In the genomic region with DNA sequence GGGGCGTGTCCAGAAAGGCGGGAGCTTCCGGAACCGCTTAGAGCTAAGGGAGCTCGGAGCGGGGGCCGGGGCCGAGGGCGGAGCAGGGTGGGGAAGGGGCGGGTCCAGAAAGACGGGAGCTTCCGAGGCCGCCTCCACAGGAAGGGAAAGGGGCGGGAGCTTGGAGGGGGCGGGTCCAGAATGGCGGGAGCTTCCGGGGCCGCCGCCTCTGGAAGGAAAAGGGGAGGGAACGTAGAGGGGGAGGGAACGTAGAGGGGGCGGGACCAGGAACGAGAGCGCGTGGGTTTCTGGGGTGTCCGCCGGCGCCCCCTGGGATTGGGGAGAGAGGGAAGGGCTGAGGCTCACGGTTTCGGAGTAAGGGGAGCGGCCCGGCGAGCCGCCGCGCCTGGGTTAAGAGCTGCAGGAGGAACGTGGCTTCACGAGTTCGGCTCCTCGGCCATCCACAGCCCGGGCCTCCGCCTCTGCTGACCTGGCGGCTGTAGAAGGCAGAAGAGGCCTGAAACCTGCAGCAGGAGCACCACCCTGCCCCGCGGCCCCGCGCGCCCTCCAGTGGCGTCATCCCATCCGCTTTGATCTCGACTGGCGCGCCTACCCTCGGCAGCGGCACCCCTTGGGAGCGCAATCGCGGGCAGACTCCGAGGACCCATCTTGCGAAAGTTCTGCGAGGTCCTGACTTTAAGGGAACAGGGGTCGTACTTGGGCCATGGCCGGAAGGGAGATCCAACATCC, we compare ENCODE assay signal across 1 cellular context.
TF ChIP-seq lines count a peak whose summit lies in the region.

No MANE protein-coding gene starts in this region.

TF ChIP-seq in SK-N-SH, 30 proteins besides CTCF, POLR2A, EP300 and RAD21 (continued from another document):
- TF ChIP-seq, protein P1, sequence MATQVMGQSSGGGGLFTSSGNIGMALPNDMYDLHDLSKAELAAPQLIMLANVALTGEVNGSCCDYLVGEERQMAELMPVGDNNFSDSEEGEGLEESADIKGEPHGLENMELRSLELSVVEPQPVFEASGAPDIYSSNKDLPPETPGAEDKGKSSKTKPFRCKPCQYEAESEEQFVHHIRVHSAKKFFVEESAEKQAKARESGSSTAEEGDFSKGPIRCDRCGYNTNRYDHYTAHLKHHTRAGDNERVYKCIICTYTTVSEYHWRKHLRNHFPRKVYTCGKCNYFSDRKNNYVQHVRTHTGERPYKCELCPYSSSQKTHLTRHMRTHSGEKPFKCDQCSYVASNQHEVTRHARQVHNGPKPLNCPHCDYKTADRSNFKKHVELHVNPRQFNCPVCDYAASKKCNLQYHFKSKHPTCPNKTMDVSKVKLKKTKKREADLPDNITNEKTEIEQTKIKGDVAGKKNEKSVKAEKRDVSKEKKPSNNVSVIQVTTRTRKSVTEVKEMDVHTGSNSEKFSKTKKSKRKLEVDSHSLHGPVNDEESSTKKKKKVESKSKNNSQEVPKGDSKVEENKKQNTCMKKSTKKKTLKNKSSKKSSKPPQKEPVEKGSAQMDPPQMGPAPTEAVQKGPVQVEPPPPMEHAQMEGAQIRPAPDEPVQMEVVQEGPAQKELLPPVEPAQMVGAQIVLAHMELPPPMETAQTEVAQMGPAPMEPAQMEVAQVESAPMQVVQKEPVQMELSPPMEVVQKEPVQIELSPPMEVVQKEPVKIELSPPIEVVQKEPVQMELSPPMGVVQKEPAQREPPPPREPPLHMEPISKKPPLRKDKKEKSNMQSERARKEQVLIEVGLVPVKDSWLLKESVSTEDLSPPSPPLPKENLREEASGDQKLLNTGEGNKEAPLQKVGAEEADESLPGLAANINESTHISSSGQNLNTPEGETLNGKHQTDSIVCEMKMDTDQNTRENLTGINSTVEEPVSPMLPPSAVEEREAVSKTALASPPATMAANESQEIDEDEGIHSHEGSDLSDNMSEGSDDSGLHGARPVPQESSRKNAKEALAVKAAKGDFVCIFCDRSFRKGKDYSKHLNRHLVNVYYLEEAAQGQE (IDR thresholded peaks at IDR 0.05; ENCODE audit: low read depth, low read length), result 0 out of 2 replicates have a peak, but pooled peaks have one; percentile 3
- TF ChIP-seq GABPA (IDR thresholded peaks at IDR 0.05; ENCODE audit: low read depth), result peak; percentile 78
